8 cellular contexts compared by ENCODE assay signal in the genomic region with DNA sequence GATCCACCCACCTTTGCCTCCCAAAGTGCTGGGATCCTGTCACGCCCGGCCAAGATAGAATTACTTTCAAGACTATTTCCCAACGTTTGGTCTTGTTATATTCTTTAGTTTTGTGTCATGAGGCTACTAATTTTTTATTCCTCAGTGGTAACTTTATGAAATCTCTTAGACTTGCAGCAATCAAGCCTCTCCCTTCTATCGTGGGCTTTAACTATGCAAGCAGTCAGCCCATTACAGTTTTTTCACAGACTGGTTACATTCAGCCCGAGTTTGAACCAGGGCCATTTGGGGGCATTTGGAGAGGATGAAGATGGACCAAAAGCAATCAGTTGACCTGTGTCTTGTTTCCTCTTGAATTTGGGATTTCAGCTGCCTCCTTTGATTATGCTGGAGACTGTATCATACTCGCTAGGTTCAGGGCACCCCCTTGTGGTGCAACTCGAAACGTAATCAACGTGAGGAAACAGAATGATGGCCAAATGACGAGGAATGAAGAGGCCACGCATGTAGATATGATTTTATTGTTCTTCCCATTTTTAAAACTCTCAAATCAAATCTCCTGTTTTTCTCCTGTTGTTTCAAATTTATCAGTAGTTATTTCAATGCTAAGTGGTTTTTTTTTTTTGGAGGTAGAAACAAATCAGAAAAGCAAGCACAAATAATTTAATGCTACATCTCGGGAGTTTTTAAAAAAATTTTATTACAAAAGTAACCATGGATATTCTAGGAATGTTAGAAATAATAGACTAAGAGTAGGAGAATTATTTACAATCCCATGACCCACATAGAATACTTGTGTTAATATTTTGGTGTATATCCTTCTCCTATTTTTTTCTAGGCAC.
A peak's percentile ranks its signal among the peaks of the same experiment; 100 is the strongest.
DNase-seq lines count a peak whose midpoint lies in the region; ATAC-seq, FAIRE-seq and TF ChIP-seq lines count a peak whose summit lies in the region.

No MANE protein-coding gene starts in this region.

- RAD21 ChIA-PET in GM12878 (lab: Charles Lee; ENCODE audit: unreplicated experiment) = interaction anchor here (1.0 to 2.3 kb wide), 8 partner anchors 23 to 1046 kb away, joined by 3 to 11 read pairs (median 6); partner anchors contain the start of gene KIAA1217

- TF ChIP-seq EP300 in GM12878 (IDR thresholded peaks at IDR 0.05; ENCODE audit: borderline replicate concordance in 1 of 2, control insufficient read depth in 1 of 2, low read depth in 2 of 2, low read length in 2 of 2) = no peak

- H3K4me2 ChIP-seq in GM12878 (ENCODE audit: control insufficient read depth, insufficient read depth) = no peak overlapping the region

- H3K27ac ChIP-seq in GM12878 (ENCODE audit: control insufficient read depth, insufficient read depth) (no peak overlapping the region), iPS DF 6.9 (ENCODE audit: low read length) (no peak overlapping the region)

- peak; percentile 83 for TF ChIP-seq CTCF in AG09319 (IDR thresholded peaks at IDR 0.05; ENCODE audit: low read depth, low read length)
- peak; percentile 76 for TF ChIP-seq CTCF in GM13977 (IDR thresholded peaks at IDR 0.05; ENCODE audit: extremely low read depth, insufficient read depth, missing control alignments)
- TF ChIP-seq CTCF in GM12878 (IDR thresholded peaks at IDR 0.05 in 2 of 3, conservative IDR thresholded peaks at IDR 0.05 in 1 of 3; ENCODE audit: control insufficient read depth in 2 of 3, extremely low read depth in 1 of 3, insufficient read depth in 1 of 3, low read depth in 3 of 3, low read length in 3 of 3) = peak; percentile 67 to 80 (median 67); a peak in 5 of 6 replicates

- H3K4me1 ChIP-seq in GM12878 (ENCODE audit: control insufficient read depth, insufficient read depth, low read length) (no peaks in the 10 kb centered on the region), iPS DF 6.9 (ENCODE audit: control insufficient read depth, insufficient read depth, low read length) (peaks cover 3% of the 10 kb centered on the region)

- H3K9me3 ChIP-seq in GM12878 (replicated peaks; ENCODE audit: control insufficient read depth, insufficient read depth, low read length) (no peaks in the 10 kb centered on the region), iPS DF 6.9 (ENCODE audit: control insufficient read depth, insufficient read depth, low read length) (no peaks in the 10 kb centered on the region)

- H3K9ac ChIP-seq in GM12878 (ENCODE audit: control insufficient read depth, insufficient read depth, low read length) = no peak overlapping the region

- TF ChIP-seq POLR2A in GM12878 (IDR thresholded peaks at IDR 0.05; ENCODE audit: low read depth, low read length) = no peak

- in situ Hi-C loops in GM13977 (cut with MboI; ENCODE audit: low pct_unique_long_range_greater_than_20kb, low sequenced_read_pairs, unreplicated experiment) (no loop called here), GM12878 (cut with MboI) (loop anchor here (5.0 kb wide), 1 partner anchor 378 kb away; no protein-coding TSS in a partner anchor)

- H2AFZ ChIP-seq in GM12878 (ENCODE audit: control insufficient read depth, low read depth, low read length) = no peak overlapping the region

- peak; percentile 80 for FAIRE-seq in GM12878 (lab: Jason Lieb, UNC)

- H3K79me2 ChIP-seq in GM12878 (ENCODE audit: control insufficient read depth, insufficient read depth, low read length) = no peaks in the 10 kb centered on the region

- CTCF ChIA-PET in GM12878 (lab: Yijun Ruan, JAX) = interaction anchor here (0.6 to 4.8 kb wide), 21 partner anchors 9 to 1045 kb away, joined by 3 to 45 read pairs (median 5); partner anchors contain the start of gene KIAA1217

- WGBS in GM12878 (ENCODE audit: insufficient coverage, insufficient replicate concordance, low lambda C conversion rate, missing lambda C conversion rate) = 24% methylated on average over 12 of the region's 12 CpGs
- WGBS in iPS DF 6.9 (ENCODE audit: insufficient coverage, insufficient read length) = no CpG with 5 or more reads among the region's 12 CpGs

- SMC1A ChIA-PET in GM12878 (lab: Charles Lee; ENCODE audit: uncharacterized antibody, unreplicated experiment) = interaction anchor here (0.6 to 4.4 kb wide), 9 partner anchors 15 to 367 kb away, joined by 3 to 24 read pairs (median 5); no protein-coding TSS in a partner anchor

- H4K20me1 ChIP-seq in GM12878 (ENCODE audit: control insufficient read depth, insufficient read depth) = no peaks in the 10 kb centered on the region

- TF ChIP-seq RAD21 in GM12878 (IDR thresholded peaks at IDR 0.05; ENCODE audit: insufficient read depth, low read depth, low read length) = peak; percentile 82

- no peak overlapping the region for H3K4me3 ChIP-seq in GM12878
- H3K4me3 ChIP-seq in iPS DF 6.9 (ENCODE audit: low read length) = no peak overlapping the region

- ATAC-seq in HG03039 (IDR thresholded peaks at IDR 0.05; ENCODE audit: unreplicated experiment) (peak; percentile 62), GM12878 (peak; percentile 90), GM21381 (IDR thresholded peaks at IDR 0.05; ENCODE audit: unreplicated experiment) (no peak)

- DNase-seq in AG09319 (ENCODE audit: extremely low read depth, low read depth) (no peak), GM13977 (ENCODE audit: low spot score) (peak; percentile 60), NCI-H748 treated with DMSO at 0.1 percent for 48 hours (lab: John Stamatoyannopoulos, UW) (peak; percentile 0), GM12878 (ENCODE audit: low read depth, low spot score) (no peak), iPS DF 6.9 (ENCODE audit: low read depth, low spot score) (peak; percentile 57)
- peak; percentile 17 for DNase-seq in stimulated activated CD4-positive, alpha-beta T cell treated with anti-CD3 and anti-CD28 coated beads, Interleukin-1b, Interleukin-23, amount 100 ng/mL, for 48 hours

- H3K36me3 ChIP-seq in GM12878 (ENCODE audit: control insufficient read depth in 2 of 2, insufficient read depth in 2 of 2, low read length in 1 of 2) (no peaks in the 10 kb centered on the region), iPS DF 6.9 (ENCODE audit: control insufficient read depth, insufficient read depth, low read length) (no peaks in the 10 kb centered on the region)

- POLR2A ChIA-PET in GM12878 (lab: Charles Lee) = interaction anchor here (0.6 kb wide), 1 partner anchor 368 kb away, joined by 4 read pairs; no protein-coding TSS in a partner anchor

- H3K27me3 ChIP-seq in GM12878 (replicated peaks in 1 of 2; ENCODE audit: control insufficient read depth in 2 of 2, insufficient read depth in 2 of 2, low read length in 1 of 2) = no peaks in the 10 kb centered on the region
- H3K27me3 ChIP-seq in iPS DF 6.9 (ENCODE audit: control insufficient read depth, insufficient read depth, low read length) = no peaks in the 10 kb centered on the region

- no TSS peak for BruUV-seq in GM12878 (replicated peaks; lab: Mats Ljungman, UMichigan)

- intact Hi-C loops in GM12878 (cut with micrococcal nuclease; ENCODE audit: unreplicated experiment) = loop anchor here (2.0 kb wide), 1 partner anchor 366 kb away; no protein-coding TSS in a partner anchor

TF ChIP-seq in GM12878, 131 proteins besides CTCF, POLR2A, EP300 and RAD21:
- TF ChIP-seq SMC3 (IDR thresholded peaks at IDR 0.05; ENCODE audit: borderline replicate concordance, low read length) (peak; percentile 78; the same call in 1 of the 2 replicates), YY1 (IDR thresholded peaks at IDR 0.05; ENCODE audit: low read depth, low read length) (peak; percentile 66), CREB1 (IDR thresholded peaks at IDR 0.05; ENCODE audit: low read depth) (no peak), MEF2B (IDR thresholded peaks at IDR 0.05; ENCODE audit: partially characterized antibody, poor library complexity, severe bottlenecking) (no peak), EZH2 (IDR thresholded peaks at IDR 0.05; ENCODE audit: borderline replicate concordance, control insufficient read depth, low read depth, low read length) (no peak), IRF4 (IDR thresholded peaks at IDR 0.05; ENCODE audit: low read depth, low read length) (0 out of 2 replicates have a peak, but pooled peaks have one; percentile 18)

Comparison
In these comparisons a context has a peak if more than half of its experiments do, and no peak if none do; other contexts are left out.
1. DNase-seq: peak in GM13977 (single experiment), NCI-H748 treated with DMSO at 0.1 percent for 48 hours (single experiment), iPS DF 6.9 (single experiment) and stimulated activated CD4-positive, alpha-beta T cell treated with anti-CD3 and anti-CD28 coated beads, Interleukin-1b, Interleukin-23, amount 100 ng/mL, for 48 hours (single experiment); none in AG09319 (single experiment) and GM12878 (single experiment).
2. Peak in every context shown above with its lines, with median percentiles within 50 percentile points of each other: CTCF ChIP-seq.